In genomic region chr3:194296448-194296831, GRCh38 we compare ENCODE assay signal across 9 cellular contexts. TPM values are rescaled to one million over a fixed set of nuclear protein-coding genes. Genes with fewer than 3 reads are reported as not detected.
A peak's percentile ranks its signal among the peaks of the same experiment; 100 is the strongest.
DNase-seq lines count a peak whose midpoint lies in the region; ATAC-seq and TF ChIP-seq lines count a peak whose summit lies in the region.
"Had no signal": no experiment of that assay in that cellular context is flagged by ENCODE, and none has a peak within 500 bp of the region (broad histone marks: within the 10 kb centered on the region; RNA-seq: fewer than 3 reads in every experiment).

No MANE protein-coding gene starts in this region.

- H3K4me3 ChIP-seq in cardiac fibroblast (replicated peaks in 1 of 2; ENCODE audit: low read depth in 2 of 2, low read length in 2 of 2) (no peak overlapping the region), suprapubic skin (peak overlapping the region; percentile 44)

- TF ChIP-seq EP300 in suprapubic skin (IDR thresholded peaks at IDR 0.05): no peak

- DNase-seq in HS-5 (ENCODE audit: low read depth): peak; percentile 86
- DNase-seq in cardiac fibroblast (ENCODE audit: low read depth in 2 of 2): peak; percentile 81 to 95
- peak; percentile 95 for DNase-seq in kidney tubule cell (ENCODE audit: low spot score)
- DNase-seq in suprapubic skin (ENCODE audit: low spot score in 2 of 2): peak in 1 of 2 donors; percentile 63
- DNase-seq in stimulated activated CD4-positive, alpha-beta T cell treated with anti-CD3 and anti-CD28 coated beads, Interleukin-1b, Interleukin-23, amount 100 ng/mL, for 48 hours: no peak
- no peak for DNase-seq in cerebellum (ENCODE audit: low spot score)
- DNase-seq in GM10248 (ENCODE audit: extremely low spot score): no peak
- DNase-seq: NCI-H2171 treated with DMSO at 0.1 percent for 48 hours had no signal

- H3K27ac ChIP-seq in suprapubic skin: no peak overlapping the region

- POLR2A ChIA-PET in GM10248 (lab: Yijun Ruan, JAX): interaction anchor here (0.7 kb wide), 1 partner anchor 465 kb away, joined by 4 read pairs; no protein-coding TSS in a partner anchor

- H3K9me3 ChIP-seq in suprapubic skin: no peaks in the 10 kb centered on the region

- TF ChIP-seq CTCF in cardiac fibroblast (IDR thresholded peaks at IDR 0.05; ENCODE audit: low read depth, low read length) (no peak), suprapubic skin (IDR thresholded peaks at IDR 0.05) (no peak), GM10248 (IDR thresholded peaks at IDR 0.05; ENCODE audit: control extremely low read depth, extremely low read depth, low read depth, missing control alignments) (no peak)

- no peak for TF ChIP-seq POLR2A in suprapubic skin (IDR thresholded peaks at IDR 0.05)

- CTCF ChIA-PET in GM10248 (lab: Yijun Ruan, JAX): no interaction called here

- no peak for ATAC-seq in HG03196 (IDR thresholded peaks at IDR 0.05; ENCODE audit: unreplicated experiment)

- peaks cover 23% of the 10 kb centered on the region for H3K4me1 ChIP-seq in suprapubic skin

- no peaks in the 10 kb centered on the region for H3K36me3 ChIP-seq in suprapubic skin

- H3K27me3 ChIP-seq in suprapubic skin: peaks cover 8% of the 10 kb centered on the region

- 11% methylated on average over 13 of the region's 13 CpGs for WGBS in suprapubic skin

RNA-seq across cellular contexts. Expression of gene CPN2, which starts 54.7 kb away (rescaled TPM):
- total RNA-seq in suprapubic skin (not detected), cerebellum (not detected)

Comparison
In these comparisons a context has a peak if more than half of its experiments do, and no peak if none do; other contexts are left out.
1. DNase-seq: peak in HS-5 (single experiment), cardiac fibroblast (2 of 2) and kidney tubule cell (single experiment); none in stimulated activated CD4-positive, alpha-beta T cell treated with anti-CD3 and anti-CD28 coated beads, Interleukin-1b, Interleukin-23, amount 100 ng/mL, for 48 hours (single experiment), cerebellum (single experiment) and GM10248 (single experiment).